ENCODE assay signal across 13 cellular contexts in genomic region chr2:8310557-8311455, GRCh38.
DNase-seq lines count a peak whose midpoint lies in the region; ATAC-seq and TF ChIP-seq lines count a peak whose summit lies in the region.
"Had no signal": no experiment of that assay in that cellular context is flagged by ENCODE, and none has a peak within 500 bp of the region (broad histone marks: within the 10 kb centered on the region; RNA-seq: fewer than 3 reads in every experiment).

No MANE protein-coding gene starts in this region.

- DNase-seq in NB4 (ENCODE audit: low read depth) (peak; percentile 88), endodermal cell (peak; percentile 22), NCI-H2171 (lab: John Stamatoyannopoulos, UW) (no peak), Caco-2 (no peak)
- peak; percentile 35 to 42 for DNase-seq in activated CD8-positive, alpha-beta memory T cell treated with anti-CD3 and anti-CD28 coated beads for 4 hours (ENCODE audit: low read depth in 2 of 2)
- peak; percentile 38 to 61 for DNase-seq in stimulated activated CD8-positive, alpha-beta memory T cell treated with anti-CD3 and anti-CD28 coated beads, Interleukin-7, amount 100 ng/mL, for 4 hours (ENCODE audit: low read depth in 2 of 2)
- DNase-seq: aorta, NCI-H1092 treated with DMSO at 0.1 percent for 48 hours, retina, thyroid gland had no signal

- no peak for TF ChIP-seq POLR2A in NB4 (IDR thresholded peaks at IDR 0.05; ENCODE audit: extremely low read depth, insufficient read length)

- intact Hi-C loops in Caco-2 (cut with micrococcal nuclease; ENCODE audit: unreplicated experiment) = loop anchor here (5.0 kb wide), 1 partner anchor 101 kb away; no protein-coding TSS in a partner anchor

- H3K4me3 ChIP-seq in NB4 (ENCODE audit: low read depth, low read length) (no peak overlapping the region), endodermal cell (ENCODE audit: low read length) (no peak overlapping the region), Caco-2 (ENCODE audit: low read depth, low read length) (no peak overlapping the region)
- H3K4me3 ChIP-seq: SK-N-MC, thyroid gland had no signal

- H3K36me3 Mint-ChIP-seq in endodermal cell (ENCODE audit: low read depth) = no peaks in the 10 kb centered on the region
- H3K36me3 Mint-ChIP-seq in Caco-2 (ENCODE audit: insufficient read depth, unreplicated experiment) = no peaks in the 10 kb centered on the region

- no peak overlapping the region for H3K9ac ChIP-seq in endodermal cell (ENCODE audit: extremely low read depth, low read length, poor library complexity, severe bottlenecking)

- H3K9me3 Mint-ChIP-seq in endodermal cell (no peaks in the 10 kb centered on the region), Caco-2 (ENCODE audit: unreplicated experiment) (no peaks in the 10 kb centered on the region)

- POLR2A ChIA-PET in Caco-2 (lab: Charles Lee) = no interaction called here

- no peaks in the 10 kb centered on the region for H3K36me3 ChIP-seq in endodermal cell (ENCODE audit: control insufficient read depth, insufficient read depth, low read length)
- H3K36me3 ChIP-seq in Caco-2 (ENCODE audit: control insufficient read depth, insufficient read depth, low read length) = no peaks in the 10 kb centered on the region
- H3K36me3 ChIP-seq: thyroid gland had no signal

- H3K27me3 Mint-ChIP-seq in endodermal cell (ENCODE audit: insufficient read depth) = no peaks in the 10 kb centered on the region
- no peaks in the 10 kb centered on the region for H3K27me3 Mint-ChIP-seq in Caco-2 (ENCODE audit: insufficient read depth, unreplicated experiment)

- ATAC-seq in HG02840 (IDR thresholded peaks at IDR 0.05; ENCODE audit: low FRiP score, unreplicated experiment) (no peak), esophagus mucosa (no peak)

- TF ChIP-seq CTCF in NB4 (IDR thresholded peaks at IDR 0.05; ENCODE audit: low read depth, low read length) (no peak), endodermal cell (conservative IDR thresholded peaks at IDR 0.05) (no peak), Caco-2 (IDR thresholded peaks at IDR 0.05; ENCODE audit: insufficient read depth in 1 of 2, low read depth in 1 of 2, low read length in 1 of 2, severe bottlenecking in 1 of 2, unreplicated experiment in 1 of 2) (no peak)

- H3K27ac Mint-ChIP-seq in endodermal cell (no peak overlapping the region), Caco-2 (ENCODE audit: unreplicated experiment) (no peak overlapping the region)

- WGBS in endodermal cell (ENCODE audit: insufficient coverage in 1 of 2, insufficient read length in 1 of 2), 2 experiments = 84 to 91% methylated on average over 7 to 12 of the region's 12 CpGs

- peaks cover 35% of the 10 kb centered on the region for H3K4me1 Mint-ChIP-seq in endodermal cell
- H3K4me1 Mint-ChIP-seq in Caco-2 (ENCODE audit: low read depth, unreplicated experiment) = no peaks in the 10 kb centered on the region

- H3K9me3 ChIP-seq in endodermal cell (ENCODE audit: control insufficient read depth, low read length) (no peaks in the 10 kb centered on the region), Caco-2 (no peaks in the 10 kb centered on the region)
- H3K9me3 ChIP-seq: thyroid gland had no signal

- H3K27ac ChIP-seq in endodermal cell (ENCODE audit: low read depth, low read length) = no peak overlapping the region
- H3K27ac ChIP-seq: SK-N-MC, thyroid gland had no signal

- no TSS peak for BruUV-seq in Caco-2 (replicated peaks; lab: Mats Ljungman, UMichigan)

- H3K4me1 ChIP-seq in endodermal cell (ENCODE audit: control insufficient read depth, insufficient read depth, low read length) (peaks cover 10% of the 10 kb centered on the region), Caco-2 (peaks cover 12% of the 10 kb centered on the region)

- H3K4me3 Mint-ChIP-seq in endodermal cell = no peak overlapping the region
- no peak overlapping the region for H3K4me3 Mint-ChIP-seq in Caco-2 (ENCODE audit: unreplicated experiment)

- H3K27me3 ChIP-seq in endodermal cell (ENCODE audit: control insufficient read depth, insufficient read depth, low read length, poor library complexity, severe bottlenecking) = no peaks in the 10 kb centered on the region
- H3K27me3 ChIP-seq in Caco-2 (replicated peaks; ENCODE audit: control insufficient read depth, insufficient read depth, low read length) = no peaks in the 10 kb centered on the region
- H3K27me3 ChIP-seq: thyroid gland had no signal

- CTCF ChIA-PET in Caco-2 (lab: Charles Lee) = no interaction called here

Comparison
In these comparisons a context has a peak if more than half of its experiments do, and no peak if none do; other contexts are left out.
1. DNase-seq: peak in NB4 (single experiment), activated CD8-positive, alpha-beta memory T cell treated with anti-CD3 and anti-CD28 coated beads for 4 hours (2 of 2), endodermal cell (single experiment) and stimulated activated CD8-positive, alpha-beta memory T cell treated with anti-CD3 and anti-CD28 coated beads, Interleukin-7, amount 100 ng/mL, for 4 hours (2 of 2); none in NCI-H2171 (single experiment) and Caco-2 (0 of 2).